In genomic region chr16:66925322-66925840, GRCh38 we compare ENCODE assay signal across 8 cellular contexts. TPM values are rescaled to one million over a fixed set of nuclear protein-coding genes. Genes with fewer than 3 reads are reported as not detected.
DNase-seq lines count a peak whose midpoint lies in the region; ATAC-seq and FAIRE-seq lines count a peak whose summit lies in the region.

RRAD (minus strand) TSS chr16:66925535; CDS start chr16:66925179, 356 bp downstream.

- no peak for FAIRE-seq in small intestine (lab: Jason Lieb, UNC)

- H3K4me1 Mint-ChIP-seq in activated naive CD8-positive, alpha-beta T cell treated with anti-CD3 and anti-CD28 coated beads, Interleukin-2, amount 50 U/mL, for 24 hours: peaks cover 23% of the 10 kb centered on the region

- H3K4me1 ChIP-seq in iPS DF 6.9 (ENCODE audit: control insufficient read depth, insufficient read depth, low read length): no peaks in the 10 kb centered on the region
- H3K4me1 ChIP-seq in small intestine (ENCODE audit: control insufficient read depth in 2 of 2, insufficient read depth in 1 of 2, low read depth in 1 of 2, low read length in 1 of 2): peaks cover 0 to 3% of the 10 kb centered on the region in 2 donors

- no peaks in the 10 kb centered on the region for H3K9me3 Mint-ChIP-seq in activated naive CD8-positive, alpha-beta T cell treated with anti-CD3 and anti-CD28 coated beads, Interleukin-2, amount 50 U/mL, for 24 hours

- peaks cover 41% of the 10 kb centered on the region for H3K27me3 Mint-ChIP-seq in activated naive CD8-positive, alpha-beta T cell treated with anti-CD3 and anti-CD28 coated beads, Interleukin-2, amount 50 U/mL, for 24 hours

- WGBS in iPS DF 6.9 (ENCODE audit: insufficient coverage, insufficient read length): no CpG with 5 or more reads among the region's 42 CpGs
- WGBS in small intestine, 3 donors: 8 to 13% (median 11%) methylated on average over 39 to 42 of the region's 42 CpGs

- no peak within 1 kb of the TSS for H3K27ac ChIP-seq in iPS DF 6.9 (ENCODE audit: low read length)
- no peak within 1 kb of the TSS for H3K27ac ChIP-seq in small intestine (ENCODE audit: low read depth in 1 of 2, low read length in 1 of 2)

- H3K27me3 ChIP-seq in iPS DF 6.9 (ENCODE audit: control insufficient read depth, insufficient read depth, low read length) (peaks cover 14% of the 10 kb centered on the region), small intestine (ENCODE audit: control insufficient read depth in 2 of 2, insufficient read depth in 2 of 2, low read length in 2 of 2) (no peaks in the 10 kb centered on the region)

- H3K4me3 Mint-ChIP-seq in activated naive CD8-positive, alpha-beta T cell treated with anti-CD3 and anti-CD28 coated beads, Interleukin-2, amount 50 U/mL, for 24 hours: peak within 1 kb of the TSS; percentile 66

- H3K27ac Mint-ChIP-seq in activated naive CD8-positive, alpha-beta T cell treated with anti-CD3 and anti-CD28 coated beads, Interleukin-2, amount 50 U/mL, for 24 hours: no peak within 1 kb of the TSS

- DNase-seq in activated effector memory CD4-positive, alpha-beta T cell treated with anti-CD3 and anti-CD28 coated beads, Interleukin-2, amount 50 U/mL, for 16 hours: peak; percentile 69
- no peak for DNase-seq in activated effector memory CD4-positive, alpha-beta T cell treated with Interleukin-2 at 50 U/mL for 16 hours
- no peak for DNase-seq in activated naive CD8-positive, alpha-beta T cell treated with anti-CD3 and anti-CD28 coated beads, Interleukin-2, amount 50 U/mL, for 24 hours
- no peak for DNase-seq in iPS DF 6.9 (ENCODE audit: low read depth, low spot score)
- DNase-seq in small intestine: no peak
- no peak for DNase-seq in ureter (ENCODE audit: low spot score)
- DNase-seq in DMS79 (lab: John Stamatoyannopoulos, UW): no peak
- DNase-seq in activated CD4-positive, alpha-beta T cell treated with anti-CD3 and anti-CD28 coated beads for 1 hour: no peak

- no peak for ATAC-seq in activated naive CD8-positive, alpha-beta T cell treated with anti-CD3 and anti-CD28 coated beads, Interleukin-2, amount 50 U/mL, for 24 hours

- H3K9me3 ChIP-seq in iPS DF 6.9 (ENCODE audit: control insufficient read depth, insufficient read depth, low read length) (no peaks in the 10 kb centered on the region), small intestine (ENCODE audit: control insufficient read depth, low read depth) (no peaks in the 10 kb centered on the region)

- H3K36me3 ChIP-seq in iPS DF 6.9 (ENCODE audit: control insufficient read depth, insufficient read depth, low read length) (no peaks in the 10 kb centered on the region), small intestine (ENCODE audit: control insufficient read depth in 2 of 2, insufficient read depth in 2 of 2, low read length in 2 of 2) (no peaks in the 10 kb centered on the region)

- H3K36me3 Mint-ChIP-seq in activated naive CD8-positive, alpha-beta T cell treated with anti-CD3 and anti-CD28 coated beads, Interleukin-2, amount 50 U/mL, for 24 hours (ENCODE audit: low read depth): no peaks in the 10 kb centered on the region

- peak within 1 kb of the TSS; percentile 39; the same call in 1 of the 2 replicates for H3K4me3 ChIP-seq in iPS DF 6.9 (ENCODE audit: low read length)
- H3K4me3 ChIP-seq in small intestine (ENCODE audit: low read depth in 1 of 2, low read length in 2 of 2): peak within 1 kb of the TSS; percentile 29 to 58

RNA-seq across cellular contexts. Expression of gene RRAD, which starts in this region (rescaled TPM):
- 10 to 100 TPM in 1 of 3 donors, 1 to 10 TPM in 2; 2.2 to 10.9 (median 4.9) TPM for polyA plus RNA-seq in small intestine
- total RNA-seq in ureter: 7.7 TPM
